8 cellular contexts compared by ENCODE assay signal in the genomic region with DNA sequence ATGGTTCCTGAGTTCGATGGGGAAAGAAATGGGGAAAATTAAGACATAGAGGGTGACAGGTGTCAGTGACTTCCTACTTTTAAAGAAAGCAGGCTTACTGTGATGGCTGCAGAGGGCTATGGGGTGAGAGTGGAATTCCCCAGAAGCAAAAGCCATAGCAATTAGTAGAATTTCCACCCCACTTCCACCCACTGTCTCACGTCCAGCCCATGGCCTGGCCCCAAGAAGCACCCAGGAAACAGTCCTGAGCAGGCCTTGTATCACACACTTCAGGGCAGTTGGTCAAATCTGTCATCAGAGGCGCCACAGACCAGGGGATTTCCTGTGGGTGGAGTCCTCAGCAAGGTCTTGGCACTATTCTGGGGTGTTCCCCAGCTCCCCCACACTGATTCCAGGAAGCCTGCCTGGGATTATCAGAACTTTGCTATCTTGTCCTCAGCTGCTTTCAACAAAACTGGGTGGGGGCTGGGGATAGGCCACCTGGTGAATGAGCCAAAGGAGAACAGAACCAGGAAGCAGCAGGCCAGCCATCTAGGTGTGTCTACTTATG.
DNase-seq lines count a peak whose midpoint lies in the region; ATAC-seq and TF ChIP-seq lines count a peak whose summit lies in the region.

No MANE protein-coding gene starts in this region.

- H3K27ac Mint-ChIP-seq in CD4-positive, alpha-beta T cell = peak overlapping the region; percentile 69

- peaks cover 35% of the 10 kb centered on the region for H3K4me1 Mint-ChIP-seq in CD4-positive, alpha-beta T cell (ENCODE audit: low read depth)
- peaks cover 72% of the 10 kb centered on the region for H3K4me1 Mint-ChIP-seq in activated T-cell treated with anti-CD3 and anti-CD28 coated beads, Interleukin-2, amount 50 U/mL, for 4 hours (ENCODE audit: low read depth)

- CTCF ChIA-PET in CD4-positive, alpha-beta T cell (lab: Charles Lee) = interaction anchor here (1.5 kb wide), 1 partner anchor 10 kb away, joined by 10 read pairs; no protein-coding TSS in a partner anchor

- H3K4me3 Mint-ChIP-seq in CD4-positive, alpha-beta T cell = no peak overlapping the region
- H3K4me3 Mint-ChIP-seq in activated T-cell treated with anti-CD3 and anti-CD28 coated beads, Interleukin-2, amount 50 U/mL, for 4 hours = peak overlapping the region; percentile 45

- peak; percentile 46 for ATAC-seq in CD4-positive, alpha-beta T cell (ENCODE audit: poor library complexity)
- ATAC-seq in GM19455 (IDR thresholded peaks at IDR 0.05; ENCODE audit: unreplicated experiment) (peak; percentile 80), HG03558 (IDR thresholded peaks at IDR 0.05; ENCODE audit: extremely low read depth, unreplicated experiment) (peak; percentile 46)
- ATAC-seq in activated T-cell treated with anti-CD3 and anti-CD28 coated beads, Interleukin-2, amount 50 U/mL, for 4 hours = peak; percentile 71 to 74

- no peak for TF ChIP-seq CTCF in CD4-positive, alpha-beta T cell (IDR thresholded peaks at IDR 0.05)

- intact Hi-C loops in CD4-positive, alpha-beta T cell (cut with DNase I, micrococcal nuclease) = no loop called here

- POLR2A ChIA-PET in CD4-positive, alpha-beta T cell (lab: Charles Lee) = interaction anchor here (4.1 kb wide), 1 partner anchor 11 kb away, joined by 19 read pairs; no protein-coding TSS in a partner anchor

- H3K9me3 Mint-ChIP-seq in CD4-positive, alpha-beta T cell = no peaks in the 10 kb centered on the region
- H3K9me3 Mint-ChIP-seq in activated T-cell treated with anti-CD3 and anti-CD28 coated beads, Interleukin-2, amount 50 U/mL, for 4 hours = no peaks in the 10 kb centered on the region

- H3K36me3 Mint-ChIP-seq in CD4-positive, alpha-beta T cell (ENCODE audit: low read depth) = no peaks in the 10 kb centered on the region
- peaks cover 1% of the 10 kb centered on the region for H3K36me3 Mint-ChIP-seq in activated T-cell treated with anti-CD3 and anti-CD28 coated beads, Interleukin-2, amount 50 U/mL, for 4 hours (ENCODE audit: insufficient read depth)

- peak in 3 of 10 experiments; percentile 6 to 31 (median 15) for DNase-seq in CD4-positive, alpha-beta T cell
- DNase-seq in activated T-cell treated with anti-CD3 and anti-CD28 coated beads, Interleukin-2, amount 50 U/mL, for 4 hours = peak; percentile 60
- DNase-seq in stimulated activated CD4-positive, alpha-beta T cell treated with anti-CD3 and anti-CD28 coated beads, Interleukin-2, amount 100 ng/mL, for 48 hours = peak; percentile 52 to 56
- DNase-seq in iPS-NIHi11 (ENCODE audit: low spot score) = no peak
- DNase-seq in dermis blood vessel endothelial cell = no peak
- DNase-seq in RKO (ENCODE audit: low spot score) = no peak

- no peaks in the 10 kb centered on the region for H3K27me3 ChIP-seq in CD4-positive, alpha-beta T cell (ENCODE audit: control insufficient read depth, insufficient read depth, low read length)

- H3K27me3 Mint-ChIP-seq in CD4-positive, alpha-beta T cell = no peaks in the 10 kb centered on the region
- no peaks in the 10 kb centered on the region for H3K27me3 Mint-ChIP-seq in activated T-cell treated with anti-CD3 and anti-CD28 coated beads, Interleukin-2, amount 50 U/mL, for 4 hours (ENCODE audit: low read depth)

- no peak overlapping the region for H3K27ac ChIP-seq in CD4-positive, alpha-beta T cell (ENCODE audit: low read depth, low read length)

- no peaks in the 10 kb centered on the region for H3K9me3 ChIP-seq in CD4-positive, alpha-beta T cell (ENCODE audit: control insufficient read depth, low read length)

Comparison
In these comparisons a context has a peak if more than half of its experiments do, and no peak if none do; other contexts are left out.
1. DNase-seq: peak in activated T-cell treated with anti-CD3 and anti-CD28 coated beads, Interleukin-2, amount 50 U/mL, for 4 hours (single experiment) and stimulated activated CD4-positive, alpha-beta T cell treated with anti-CD3 and anti-CD28 coated beads, Interleukin-2, amount 100 ng/mL, for 48 hours (2 of 2); none in iPS-NIHi11 (single experiment), dermis blood vessel endothelial cell (single experiment) and RKO (single experiment).
2. Peak in every context shown above with its lines, with median percentiles within 50 percentile points of each other: ATAC-seq.